ENCODE assay signal across 10 cellular contexts in the genomic region with DNA sequence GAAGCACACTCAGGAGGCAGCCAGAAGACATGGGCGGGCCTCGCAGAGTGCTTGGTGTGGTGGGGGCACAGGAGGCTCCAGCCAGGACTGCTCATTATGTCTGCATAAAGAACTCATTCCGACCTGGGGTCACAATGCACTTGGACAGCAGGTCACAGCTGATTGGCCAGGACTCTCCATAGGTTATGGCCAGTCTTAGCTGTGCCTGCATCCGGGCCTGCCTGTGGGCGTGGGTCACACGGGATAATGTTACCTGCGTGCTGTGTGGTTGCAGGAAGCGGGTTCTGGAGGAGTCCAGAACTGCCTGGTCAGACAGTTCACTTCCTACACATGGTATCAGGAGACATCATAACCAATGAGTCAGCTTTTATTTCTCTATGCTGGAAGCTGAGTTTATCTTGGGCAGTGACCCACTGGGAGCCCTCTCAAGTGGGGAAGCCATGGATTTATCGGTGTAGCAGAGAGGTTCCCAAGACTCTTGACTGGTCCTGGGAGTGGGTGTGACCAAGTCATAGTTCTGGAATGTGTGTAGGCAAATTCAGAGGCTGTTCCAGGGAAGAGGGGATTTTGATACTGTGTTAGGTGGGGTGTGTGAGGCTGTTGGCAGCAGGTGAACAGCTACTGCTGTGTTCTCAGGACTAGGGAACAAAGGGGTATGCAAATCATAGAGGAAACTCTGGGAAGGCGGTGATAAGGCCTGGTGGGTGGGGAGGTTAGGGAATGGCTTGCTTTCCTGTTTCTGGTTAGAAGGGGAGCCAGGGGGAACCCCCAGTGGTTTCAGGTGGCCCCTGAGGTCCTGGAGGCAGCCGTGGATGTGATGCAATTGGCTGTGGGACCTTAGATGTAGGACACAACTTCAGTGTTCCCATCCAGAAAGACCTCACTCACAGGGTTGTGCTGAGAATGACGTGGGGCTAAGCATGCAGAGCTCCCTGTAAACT. TPM values are rescaled to one million over a fixed set of nuclear protein-coding genes. Genes with fewer than 3 reads are reported as not detected.
A peak's percentile ranks its signal among the peaks of the same experiment; 100 is the strongest.
DNase-seq lines count a peak whose midpoint lies in the region; ATAC-seq lines count a peak whose summit lies in the region.
"Had no signal": no experiment of that assay in that cellular context is flagged by ENCODE, and none has a peak within 500 bp of the region (broad histone marks: within the 10 kb centered on the region; RNA-seq: fewer than 3 reads in every experiment).

No MANE protein-coding gene starts in this region.

- CTCF ChIA-PET in naive thymus-derived CD4-positive, alpha-beta T cell (lab: Charles Lee) = interaction anchor here (0.5 to 1.7 kb wide), 4 partner anchors 8 to 428 kb away, joined by 3 to 7 read pairs (median 3); no protein-coding TSS in a partner anchor

- POLR2A ChIA-PET in naive thymus-derived CD4-positive, alpha-beta T cell (lab: Charles Lee) = no interaction called here

- intact Hi-C loops in naive thymus-derived CD4-positive, alpha-beta T cell (cut with micrococcal nuclease) = no loop called here

- no peak for ATAC-seq in naive thymus-derived CD4-positive, alpha-beta T cell
- no peak for ATAC-seq in HG03097 (IDR thresholded peaks at IDR 0.05; ENCODE audit: low FRiP score, unreplicated experiment)

- peak overlapping the region; percentile 16 for H3K27ac ChIP-seq in muscle layer of duodenum (ENCODE audit: low read length)
- H3K27ac ChIP-seq in naive thymus-derived CD4-positive, alpha-beta T cell (ENCODE audit: low read depth, low read length) = no peak overlapping the region

- no peaks in the 10 kb centered on the region for H3K9me3 ChIP-seq in muscle layer of duodenum (ENCODE audit: control insufficient read depth in 1 of 2, low read length in 2 of 2)
- no peaks in the 10 kb centered on the region for H3K9me3 ChIP-seq in naive thymus-derived CD4-positive, alpha-beta T cell (ENCODE audit: control insufficient read depth in 2 of 3, low read length in 3 of 3)

- peaks cover 0 to 4% (median 0%) of the 10 kb centered on the region in 11 donors for H3K9me3 Mint-ChIP-seq in naive thymus-derived CD4-positive, alpha-beta T cell
- H3K9me3 Mint-ChIP-seq: IgD-negative memory B cell, naive B cell had no signal

- H3K27me3 Mint-ChIP-seq in naive thymus-derived CD4-positive, alpha-beta T cell = peaks cover 0 to 2% (median 0%) of the 10 kb centered on the region in 5 donors
- H3K27me3 Mint-ChIP-seq: IgD-negative memory B cell had no signal

- H3K36me3 ChIP-seq in muscle layer of duodenum (ENCODE audit: control insufficient read depth in 1 of 2, insufficient read depth in 2 of 2, low read length in 2 of 2) = peaks cover 6 to 24% of the 10 kb centered on the region in 2 donors
- no peaks in the 10 kb centered on the region for H3K36me3 ChIP-seq in naive thymus-derived CD4-positive, alpha-beta T cell (ENCODE audit: control insufficient read depth in 2 of 3, insufficient read depth in 3 of 3, low read length in 3 of 3)

- no peak overlapping the region for H3K27ac Mint-ChIP-seq in naive thymus-derived CD4-positive, alpha-beta T cell
- H3K27ac Mint-ChIP-seq: IgD-negative memory B cell had no signal

- no peak overlapping the region for H3K4me3 ChIP-seq in muscle layer of duodenum (ENCODE audit: low read depth in 1 of 2, low read length in 2 of 2)
- H3K4me3 ChIP-seq in naive thymus-derived CD4-positive, alpha-beta T cell (ENCODE audit: low read length) = no peak overlapping the region

- peaks cover 0 to 8% (median 0%) of the 10 kb centered on the region in 7 donors for H3K4me1 Mint-ChIP-seq in naive thymus-derived CD4-positive, alpha-beta T cell

- H3K27me3 ChIP-seq in muscle layer of duodenum (ENCODE audit: low read depth, low read length) = no peaks in the 10 kb centered on the region
- no peaks in the 10 kb centered on the region for H3K27me3 ChIP-seq in naive thymus-derived CD4-positive, alpha-beta T cell (ENCODE audit: control insufficient read depth in 2 of 2, insufficient read depth in 2 of 2, low read length in 2 of 2)

- peaks cover 0 to 10% of the 10 kb centered on the region in 2 donors for H3K4me1 ChIP-seq in muscle layer of duodenum (ENCODE audit: control insufficient read depth in 1 of 2, insufficient read depth in 2 of 2, low read length in 2 of 2)
- no peaks in the 10 kb centered on the region for H3K4me1 ChIP-seq in naive thymus-derived CD4-positive, alpha-beta T cell (ENCODE audit: control insufficient read depth in 2 of 2, insufficient read depth in 2 of 2, low read length in 2 of 2)

- H3K4me3 Mint-ChIP-seq in naive thymus-derived CD4-positive, alpha-beta T cell = no peak overlapping the region
- H3K4me3 Mint-ChIP-seq: IgD-negative memory B cell, naive B cell had no signal

- peak; percentile 42 for DNase-seq in CD1c-positive myeloid dendritic cell (ENCODE audit: extremely low spot score)
- peak; percentile 87 for DNase-seq in NCI-H1048 (lab: John Stamatoyannopoulos, UW)
- DNase-seq in dermis blood vessel endothelial cell = peak; percentile 73
- DNase-seq in activated CD8-positive, alpha-beta memory T cell treated with anti-CD3 and anti-CD28 coated beads for 24 hours = no peak
- DNase-seq in naive thymus-derived CD4-positive, alpha-beta T cell = no peak
- no peak for DNase-seq in foreskin melanocyte
- DNase-seq: naive B cell had no signal

- H3K36me3 Mint-ChIP-seq in naive thymus-derived CD4-positive, alpha-beta T cell = no peaks in the 10 kb centered on the region
- H3K36me3 Mint-ChIP-seq: naive B cell had no signal

RNA-seq across cellular contexts. Expression of gene ARHGEF37, which starts 51.3 kb away (rescaled TPM):
- 13.6 and 16.0 TPM in 2 replicates for total RNA-seq in dermis blood vessel endothelial cell
- 1 to 10 TPM in 1 of 5 experiments, under 1 TPM in 3, not detected in 1; 0.43 to 1.8 (median 0.80) TPM for total RNA-seq in naive thymus-derived CD4-positive, alpha-beta T cell
- polyA plus RNA-seq in naive thymus-derived CD4-positive, alpha-beta T cell = under 1 TPM; 0.46 to 0.47 TPM

Comparison
In these comparisons a context has a peak if more than half of its experiments do, and no peak if none do; other contexts are left out.
1. DNase-seq: peak in CD1c-positive myeloid dendritic cell (single experiment), NCI-H1048 (single experiment) and dermis blood vessel endothelial cell (single experiment); none in activated CD8-positive, alpha-beta memory T cell treated with anti-CD3 and anti-CD28 coated beads for 24 hours (single experiment), naive thymus-derived CD4-positive, alpha-beta T cell (0 of 9) and foreskin melanocyte (single experiment).